Comparison of ENCODE assay signal across 7 cellular contexts in genomic region chr4:169270810-169271691, GRCh38. TPM values are rescaled to one million over a fixed set of nuclear protein-coding genes. Genes with fewer than 3 reads are reported as not detected.
DNase-seq lines count a peak whose midpoint lies in the region; ATAC-seq, FAIRE-seq and TF ChIP-seq lines count a peak whose summit lies in the region.

Gene SH3RF1, minus strand, starts transcription at chr4:169270956. Its CDS starts 1,744 bp downstream, at chr4:169269212.

- peak; percentile 58 for ATAC-seq in GM21423 (IDR thresholded peaks at IDR 0.05; ENCODE audit: unreplicated experiment)

- H3K36me3 ChIP-seq in brain microvascular endothelial cell (replicated peaks), result no peaks in the 10 kb centered on the region
- no peaks in the 10 kb centered on the region for H3K36me3 ChIP-seq in iPS-18a (ENCODE audit: control insufficient read depth, low read depth, low read length)
- no peaks in the 10 kb centered on the region for H3K36me3 ChIP-seq in sigmoid colon

- H3K4me3 ChIP-seq in brain microvascular endothelial cell (ENCODE audit: low read depth, low read length) (peak within 1 kb of the TSS; percentile 94), iPS-18a (ENCODE audit: low read length) (peak within 1 kb of the TSS; percentile 94), sigmoid colon (peak within 1 kb of the TSS; percentile 70 to 96 (median 78))

- in situ Hi-C loops in brain microvascular endothelial cell (cut with HindIII; ENCODE audit: low pct_ligation_motif_present, low sequenced_read_pairs), result no loop called here

- intact Hi-C loops in sigmoid colon (cut with DNase I), result loop anchor here (2.0 to 5.0 kb wide), 3 partner anchors 44 to 349 kb away; partner anchors contain the start of gene CBR4

- no peak for TF ChIP-seq EP300 in sigmoid colon (IDR thresholded peaks at IDR 0.05)

- WGBS in sigmoid colon, 2 donors, result 1% methylated on average over 110 of the region's 110 CpGs

- H3K27me3 ChIP-seq in brain microvascular endothelial cell (replicated peaks) (no peaks in the 10 kb centered on the region), iPS-18a (ENCODE audit: control insufficient read depth, insufficient read depth, low read length) (peaks cover 15% of the 10 kb centered on the region), sigmoid colon (no peaks in the 10 kb centered on the region)

- TF ChIP-seq CTCF in brain microvascular endothelial cell (IDR thresholded peaks at IDR 0.05; ENCODE audit: low read depth, low read length, missing control alignments), result peak; percentile 30
- TF ChIP-seq CTCF in sigmoid colon (IDR thresholded peaks at IDR 0.05), result no peak

- H3K9ac ChIP-seq in iPS-18a (ENCODE audit: low read length), result peak within 1 kb of the TSS; percentile 93

- H3K27ac ChIP-seq in brain microvascular endothelial cell (peak within 1 kb of the TSS; percentile 85), iPS-18a (ENCODE audit: low read length) (no peak within 1 kb of the TSS), sigmoid colon (peak within 1 kb of the TSS; percentile 88 to 93 (median 90))

- peak; percentile 42 for FAIRE-seq in HTR-8/SVneo (lab: Jason Lieb, UNC)
- FAIRE-seq in RCC 7860 (lab: Jason Lieb, UNC), result no peak

- H3K4me1 ChIP-seq in iPS-18a (ENCODE audit: control insufficient read depth, low read depth, low read length) (peaks cover 26% of the 10 kb centered on the region), sigmoid colon (peaks cover 0 to 36% (median 23%) of the 10 kb centered on the region in 4 donors)

- peak; percentile 50 to 74 for TF ChIP-seq POLR2A in sigmoid colon (IDR thresholded peaks at IDR 0.05)

- DNase-seq in GM04504 (ENCODE audit: low read depth) (peak; percentile 83), HTR-8/SVneo (ENCODE audit: insufficient read length, low spot score) (peak; percentile 65), RCC 7860 (ENCODE audit: low spot score) (peak; percentile 69), brain microvascular endothelial cell (peak; percentile 73), sigmoid colon (peak; percentile 95)

- no peaks in the 10 kb centered on the region for H3K9me3 ChIP-seq in iPS-18a (ENCODE audit: control insufficient read depth, low read depth, low read length)
- H3K9me3 ChIP-seq in sigmoid colon, result no peaks in the 10 kb centered on the region

RNA-seq across cellular contexts. Expression of gene SH3RF1, which starts in this region (rescaled TPM):
- total RNA-seq in sigmoid colon, result 10 to 100 TPM in 2 of 4 donors, 1 to 10 TPM in 2; 8.2 to 12.5 (median 9.8) TPM
- 10 to 100 TPM; 14.4 to 20.8 (median 16.4) TPM for polyA plus RNA-seq in sigmoid colon
